Comparison of ENCODE assay signal across 8 cellular contexts in genomic region chr19:12800873-12801465, GRCh38. TPM values are rescaled to one million over a fixed set of nuclear protein-coding genes. Genes with fewer than 3 reads are reported as not detected.
DNase-seq lines count a peak whose midpoint lies in the region; ATAC-seq and TF ChIP-seq lines count a peak whose summit lies in the region.

No MANE protein-coding gene starts in this region.

- no peak for ATAC-seq in HG02763 (IDR thresholded peaks at IDR 0.05; ENCODE audit: unreplicated experiment)

- H3K27ac ChIP-seq in caudate nucleus (ENCODE audit: low read depth, low read length) (peak overlapping the region; percentile 91), tibial nerve (peak overlapping the region; percentile 67 to 88 (median 80))

- H3K27me3 ChIP-seq in NT2/D1 (ENCODE audit: insufficient read depth, insufficient read length) (peaks cover 18% of the 10 kb centered on the region), tibial nerve (no peaks in the 10 kb centered on the region)

- H3K9me3 ChIP-seq in NT2/D1 (ENCODE audit: insufficient read depth, low read length), result no peaks in the 10 kb centered on the region
- no peaks in the 10 kb centered on the region for H3K9me3 ChIP-seq in tibial nerve

- TF ChIP-seq POLR2A in lower leg skin (IDR thresholded peaks at IDR 0.05), result no peak
- TF ChIP-seq POLR2A in tibial nerve (IDR thresholded peaks at IDR 0.05), result no peak

- peak overlapping the region; percentile 100 for H3K4me3 ChIP-seq in NT2/D1 (ENCODE audit: insufficient read length, low read depth)
- peak overlapping the region; percentile 60 for H3K4me3 ChIP-seq in lower leg skin (ENCODE audit: low read depth, poor library complexity, severe bottlenecking)
- peak overlapping the region; percentile 64 to 82 (median 78) for H3K4me3 ChIP-seq in tibial nerve

- intact Hi-C loops in lower leg skin (cut with DNase I; ENCODE audit: low total_unique reads), result loop anchor here (5.0 kb wide), 1 partner anchor 34 kb away; no protein-coding TSS in a partner anchor

- TF ChIP-seq CTCF in lower leg skin (IDR thresholded peaks at IDR 0.05), result no peak
- peak in 1 of 5 experiments; percentile 2 for TF ChIP-seq CTCF in tibial nerve (IDR thresholded peaks at IDR 0.05)

- 11 to 14% methylated on average over 25 of the region's 38 CpGs for WGBS in lower leg skin, 2 donors
- WGBS in tibial nerve, 2 donors, result 8 to 12% methylated on average over 21 to 32 of the region's 38 CpGs

- peak overlapping the region; percentile 100 for H3K9ac ChIP-seq in NT2/D1 (ENCODE audit: insufficient read length, low read depth)

- peak; percentile 42 for DNase-seq in COLO668 (lab: John Stamatoyannopoulos, UW; ENCODE audit: unreplicated experiment)
- DNase-seq in NT2/D1 (ENCODE audit: low read depth, low spot score), result no peak
- peak in 17 of 61 donors; percentile 6 to 71 (median 37) for DNase-seq in caudate nucleus (lab: John Stamatoyannopoulos, UW)
- peak in 1 of 2 donors; percentile 87 for DNase-seq in lower leg skin (ENCODE audit: low spot score in 2 of 2)
- DNase-seq in tibial nerve (ENCODE audit: low spot score in 2 of 2), result no peak
- DNase-seq in NCI-H2196 treated with DMSO at 0.1 percent for 48 hours (lab: John Stamatoyannopoulos, UW; ENCODE audit: unreplicated experiment), result no peak
- DNase-seq in stimulated activated CD4-positive, alpha-beta T cell treated with anti-CD3 and anti-CD28 coated beads, Interleukin-4, amount 100 ng/mL, for 1 hour, result no peak

- H3K36me3 ChIP-seq in NT2/D1 (ENCODE audit: insufficient read depth, insufficient read length, low read length) (peaks cover 26% of the 10 kb centered on the region), tibial nerve (peaks cover 0 to 31% (median 0%) of the 10 kb centered on the region in 3 donors)

- no peak for TF ChIP-seq EP300 in tibial nerve (IDR thresholded peaks at IDR 0.05)

- peaks cover 7% of the 10 kb centered on the region for H3K4me1 ChIP-seq in NT2/D1 (ENCODE audit: insufficient read depth, insufficient read length)
- H3K4me1 ChIP-seq in tibial nerve, result peaks cover 0 to 34% (median 14%) of the 10 kb centered on the region in 4 donors

RNA-seq across cellular contexts. Expression of gene PRDX2, which starts 0.6 kb away (rescaled TPM):
- 100 to 1,000 TPM; 266 to 459 (median 327) TPM for total RNA-seq in lower leg skin
- total RNA-seq in tibial nerve, result 100 to 1,000 TPM; 129 to 182 (median 163) TPM

RNA-seq across cellular contexts. Expression of gene THSD8, which starts 0.9 kb away (rescaled TPM):
- total RNA-seq in lower leg skin (1 to 10 TPM in 1 of 4 donors, not detected in 3; 1.6 TPM), tibial nerve (1 to 10 TPM in 1 of 4 donors, not detected in 3; 4.8 TPM)

RNA-seq across cellular contexts. Expression of gene RNASEH2A, which starts 5.4 kb away (rescaled TPM):
- total RNA-seq in lower leg skin (1 to 10 TPM; 3.3 to 7.8 (median 5.9) TPM), tibial nerve (1 to 10 TPM; 5.4 to 8.6 (median 6.7) TPM)

RNA-seq across cellular contexts. Expression of gene JUNB, which starts 9.7 kb away (rescaled TPM):
- total RNA-seq in lower leg skin, result 1,000 to 10,000 TPM in 1 of 4 donors, 100 to 1,000 TPM in 3; 608 to 1,091 (median 870) TPM
- 100 to 1,000 TPM; 421 to 676 (median 613) TPM for total RNA-seq in tibial nerve

RNA-seq across cellular contexts. Expression of gene HOOK2, which starts 25.6 kb away (rescaled TPM):
- total RNA-seq in lower leg skin, result 100 to 1,000 TPM in 1 of 4 donors, 10 to 100 TPM in 3; 49.9 to 122 (median 65.8) TPM
- total RNA-seq in tibial nerve, result 100 to 1,000 TPM in 1 of 4 donors, 10 to 100 TPM in 3; 27.3 to 109 (median 50.2) TPM
